1 cellular context compared by ENCODE assay signal in the genomic region with DNA sequence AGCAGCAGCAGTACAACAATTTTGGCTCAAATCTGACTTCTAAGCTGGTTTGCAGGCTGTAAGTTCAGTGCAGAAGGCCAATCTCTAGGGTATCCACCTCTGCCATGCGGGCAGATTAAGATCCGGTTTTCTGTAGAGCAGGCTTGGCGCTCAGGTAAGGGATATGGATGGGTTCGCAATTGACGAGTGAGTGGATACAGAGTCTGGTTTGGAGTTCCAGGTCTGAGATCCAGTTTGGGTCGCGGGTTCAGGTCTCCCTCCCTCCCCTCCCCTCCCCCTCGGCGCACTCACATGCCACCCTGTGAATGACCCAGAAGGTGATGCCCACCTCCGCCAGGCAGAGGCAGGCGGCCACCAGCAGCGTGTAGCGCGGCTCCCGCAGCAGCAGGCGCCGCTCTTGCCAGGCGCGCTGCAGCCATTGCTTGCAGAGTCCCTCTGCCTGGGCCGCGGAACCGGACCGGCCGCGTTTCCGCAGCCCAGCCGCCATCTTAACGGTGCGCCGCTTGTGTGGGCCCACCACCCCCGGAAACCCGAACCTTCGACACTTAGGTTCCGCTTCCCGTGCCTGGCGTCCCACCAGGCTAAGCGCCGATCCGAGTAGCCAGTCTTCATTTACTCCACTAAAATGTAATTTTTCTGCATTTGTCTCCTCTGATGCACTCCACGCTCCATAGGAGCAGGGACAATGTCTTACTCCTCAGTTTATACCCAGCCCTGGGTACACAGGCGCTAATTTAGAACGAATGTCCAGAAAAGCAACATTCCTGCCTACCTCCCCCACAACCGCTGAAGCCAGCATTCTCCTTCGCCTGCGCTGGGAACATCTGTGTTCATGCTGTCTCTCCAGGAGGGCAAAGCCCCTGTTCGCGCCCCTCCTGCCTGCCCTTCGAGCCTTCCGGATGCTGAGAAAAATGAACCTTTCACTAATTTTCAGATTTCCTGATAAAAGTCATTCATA.
TF ChIP-seq lines count a peak whose summit lies in the region.

A gene (minus strand): TSS at position 509 of the 958 bp plus-strand sequence. CDS start 22 bp downstream, at position 487.

TF ChIP-seq in HepG2, 621 proteins besides CTCF, POLR2A, EP300 and RAD21 (continued from another document and continues in another):
- TF ChIP-seq, protein P1, sequence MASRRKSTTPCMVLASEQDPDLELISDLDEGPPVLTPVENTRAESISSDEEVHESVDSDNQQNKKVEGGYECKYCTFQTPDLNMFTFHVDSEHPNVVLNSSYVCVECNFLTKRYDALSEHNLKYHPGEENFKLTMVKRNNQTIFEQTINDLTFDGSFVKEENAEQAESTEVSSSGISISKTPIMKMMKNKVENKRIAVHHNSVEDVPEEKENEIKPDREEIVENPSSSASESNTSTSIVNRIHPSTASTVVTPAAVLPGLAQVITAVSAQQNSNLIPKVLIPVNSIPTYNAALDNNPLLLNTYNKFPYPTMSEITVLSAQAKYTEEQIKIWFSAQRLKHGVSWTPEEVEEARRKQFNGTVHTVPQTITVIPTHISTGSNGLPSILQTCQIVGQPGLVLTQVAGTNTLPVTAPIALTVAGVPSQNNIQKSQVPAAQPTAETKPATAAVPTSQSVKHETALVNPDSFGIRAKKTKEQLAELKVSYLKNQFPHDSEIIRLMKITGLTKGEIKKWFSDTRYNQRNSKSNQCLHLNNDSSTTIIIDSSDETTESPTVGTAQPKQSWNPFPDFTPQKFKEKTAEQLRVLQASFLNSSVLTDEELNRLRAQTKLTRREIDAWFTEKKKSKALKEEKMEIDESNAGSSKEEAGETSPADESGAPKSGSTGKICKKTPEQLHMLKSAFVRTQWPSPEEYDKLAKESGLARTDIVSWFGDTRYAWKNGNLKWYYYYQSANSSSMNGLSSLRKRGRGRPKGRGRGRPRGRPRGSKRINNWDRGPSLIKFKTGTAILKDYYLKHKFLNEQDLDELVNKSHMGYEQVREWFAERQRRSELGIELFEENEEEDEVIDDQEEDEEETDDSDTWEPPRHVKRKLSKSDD (CRISPR knock-in tag; IDR thresholded peaks at IDR 0.05; ENCODE audit: low read depth): peak; percentile 70; the same call in 1 of the 2 replicates
- TF ChIP-seq, protein P2, sequence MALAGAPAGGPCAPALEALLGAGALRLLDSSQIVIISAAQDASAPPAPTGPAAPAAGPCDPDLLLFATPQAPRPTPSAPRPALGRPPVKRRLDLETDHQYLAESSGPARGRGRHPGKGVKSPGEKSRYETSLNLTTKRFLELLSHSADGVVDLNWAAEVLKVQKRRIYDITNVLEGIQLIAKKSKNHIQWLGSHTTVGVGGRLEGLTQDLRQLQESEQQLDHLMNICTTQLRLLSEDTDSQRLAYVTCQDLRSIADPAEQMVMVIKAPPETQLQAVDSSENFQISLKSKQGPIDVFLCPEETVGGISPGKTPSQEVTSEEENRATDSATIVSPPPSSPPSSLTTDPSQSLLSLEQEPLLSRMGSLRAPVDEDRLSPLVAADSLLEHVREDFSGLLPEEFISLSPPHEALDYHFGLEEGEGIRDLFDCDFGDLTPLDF (CRISPR knock-in tag; IDR thresholded peaks at IDR 0.05): no peak
- TF ChIP-seq ZNF484 (CRISPR knock-in tag; IDR thresholded peaks at IDR 0.05; ENCODE audit: borderline replicate concordance, low read depth): 0 out of 2 replicates have a peak, but pooled peaks have one; percentile 85
- no peak for TF ChIP-seq ZNF577 (CRISPR knock-in tag; IDR thresholded peaks at IDR 0.05; ENCODE audit: borderline replicate concordance, low read depth)
- no peak for TF ChIP-seq ZBTB1 (CRISPR knock-in tag; IDR thresholded peaks at IDR 0.05; ENCODE audit: borderline replicate concordance)
- TF ChIP-seq ARID2 (CRISPR knock-in tag; IDR thresholded peaks at IDR 0.05; ENCODE audit: borderline replicate concordance): no peak
- TF ChIP-seq ZNF143 (CRISPR knock-in tag; IDR thresholded peaks at IDR 0.05): peak; percentile 76
- no peak for TF ChIP-seq ZNF337 (CRISPR knock-in tag; IDR thresholded peaks at IDR 0.05; ENCODE audit: borderline replicate concordance, low read depth)
- TF ChIP-seq PHF8 (CRISPR knock-in tag; IDR thresholded peaks at IDR 0.05): peak; percentile 92
- TF ChIP-seq ZNF749 (CRISPR knock-in tag; IDR thresholded peaks at IDR 0.05; ENCODE audit: borderline replicate concordance): peak; percentile 46; the same call in 1 of the 2 replicates
- peak; percentile 62 for TF ChIP-seq ZNF883 (CRISPR knock-in tag; IDR thresholded peaks at IDR 0.05; ENCODE audit: not compliant biosample characterization)
- no peak for TF ChIP-seq MTF1 (CRISPR knock-in tag; IDR thresholded peaks at IDR 0.05)
- TF ChIP-seq SRSF9 (IDR thresholded peaks at IDR 0.05; ENCODE audit: borderline replicate concordance, insufficient read depth, low read depth, low read length, poor library complexity, severe bottlenecking): no peak
- TF ChIP-seq, protein P3, sequence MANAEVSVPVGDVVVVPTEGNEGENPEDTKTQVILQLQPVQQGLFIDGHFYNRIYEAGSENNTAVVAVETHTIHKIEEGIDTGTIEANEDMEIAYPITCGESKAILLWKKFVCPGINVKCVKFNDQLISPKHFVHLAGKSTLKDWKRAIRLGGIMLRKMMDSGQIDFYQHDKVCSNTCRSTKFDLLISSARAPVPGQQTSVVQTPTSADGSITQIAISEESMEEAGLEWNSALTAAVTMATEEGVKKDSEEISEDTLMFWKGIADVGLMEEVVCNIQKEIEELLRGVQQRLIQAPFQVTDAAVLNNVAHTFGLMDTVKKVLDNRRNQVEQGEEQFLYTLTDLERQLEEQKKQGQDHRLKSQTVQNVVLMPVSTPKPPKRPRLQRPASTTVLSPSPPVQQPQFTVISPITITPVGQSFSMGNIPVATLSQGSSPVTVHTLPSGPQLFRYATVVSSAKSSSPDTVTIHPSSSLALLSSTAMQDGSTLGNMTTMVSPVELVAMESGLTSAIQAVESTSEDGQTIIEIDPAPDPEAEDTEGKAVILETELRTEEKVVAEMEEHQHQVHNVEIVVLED (CRISPR knock-in tag; IDR thresholded peaks at IDR 0.05; ENCODE audit: borderline replicate concordance): no peak
- no peak for TF ChIP-seq SP5 (CRISPR knock-in tag; IDR thresholded peaks at IDR 0.05; ENCODE audit: borderline replicate concordance, low read depth)
- peak; percentile 90 for TF ChIP-seq SPEN (CRISPR knock-in tag; IDR thresholded peaks at IDR 0.05; ENCODE audit: low read depth)
- TF ChIP-seq, protein P4, sequence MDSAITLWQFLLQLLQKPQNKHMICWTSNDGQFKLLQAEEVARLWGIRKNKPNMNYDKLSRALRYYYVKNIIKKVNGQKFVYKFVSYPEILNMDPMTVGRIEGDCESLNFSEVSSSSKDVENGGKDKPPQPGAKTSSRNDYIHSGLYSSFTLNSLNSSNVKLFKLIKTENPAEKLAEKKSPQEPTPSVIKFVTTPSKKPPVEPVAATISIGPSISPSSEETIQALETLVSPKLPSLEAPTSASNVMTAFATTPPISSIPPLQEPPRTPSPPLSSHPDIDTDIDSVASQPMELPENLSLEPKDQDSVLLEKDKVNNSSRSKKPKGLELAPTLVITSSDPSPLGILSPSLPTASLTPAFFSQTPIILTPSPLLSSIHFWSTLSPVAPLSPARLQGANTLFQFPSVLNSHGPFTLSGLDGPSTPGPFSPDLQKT (CRISPR knock-in tag; IDR thresholded peaks at IDR 0.05; ENCODE audit: borderline replicate concordance): no peak; the same call in 1 of the 2 replicates
- peak; percentile 64; the same call in 1 of the 2 replicates for TF ChIP-seq NKX3-1 (CRISPR knock-in tag; IDR thresholded peaks at IDR 0.05)
- no peak for TF ChIP-seq NFE2L1 (CRISPR knock-in tag; IDR thresholded peaks at IDR 0.05; ENCODE audit: borderline replicate concordance)
- peak; percentile 86 for TF ChIP-seq REPIN1 (CRISPR knock-in tag; IDR thresholded peaks at IDR 0.05; ENCODE audit: borderline replicate concordance, low read depth)
- TF ChIP-seq, protein P5, sequence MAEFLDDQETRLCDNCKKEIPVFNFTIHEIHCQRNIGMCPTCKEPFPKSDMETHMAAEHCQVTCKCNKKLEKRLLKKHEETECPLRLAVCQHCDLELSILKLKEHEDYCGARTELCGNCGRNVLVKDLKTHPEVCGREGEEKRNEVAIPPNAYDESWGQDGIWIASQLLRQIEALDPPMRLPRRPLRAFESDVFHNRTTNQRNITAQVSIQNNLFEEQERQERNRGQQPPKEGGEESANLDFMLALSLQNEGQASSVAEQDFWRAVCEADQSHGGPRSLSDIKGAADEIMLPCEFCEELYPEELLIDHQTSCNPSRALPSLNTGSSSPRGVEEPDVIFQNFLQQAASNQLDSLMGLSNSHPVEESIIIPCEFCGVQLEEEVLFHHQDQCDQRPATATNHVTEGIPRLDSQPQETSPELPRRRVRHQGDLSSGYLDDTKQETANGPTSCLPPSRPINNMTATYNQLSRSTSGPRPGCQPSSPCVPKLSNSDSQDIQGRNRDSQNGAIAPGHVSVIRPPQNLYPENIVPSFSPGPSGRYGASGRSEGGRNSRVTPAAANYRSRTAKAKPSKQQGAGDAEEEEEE (CRISPR knock-in tag; IDR thresholded peaks at IDR 0.05; ENCODE audit: borderline replicate concordance): no peak
- TF ChIP-seq, protein P6, sequence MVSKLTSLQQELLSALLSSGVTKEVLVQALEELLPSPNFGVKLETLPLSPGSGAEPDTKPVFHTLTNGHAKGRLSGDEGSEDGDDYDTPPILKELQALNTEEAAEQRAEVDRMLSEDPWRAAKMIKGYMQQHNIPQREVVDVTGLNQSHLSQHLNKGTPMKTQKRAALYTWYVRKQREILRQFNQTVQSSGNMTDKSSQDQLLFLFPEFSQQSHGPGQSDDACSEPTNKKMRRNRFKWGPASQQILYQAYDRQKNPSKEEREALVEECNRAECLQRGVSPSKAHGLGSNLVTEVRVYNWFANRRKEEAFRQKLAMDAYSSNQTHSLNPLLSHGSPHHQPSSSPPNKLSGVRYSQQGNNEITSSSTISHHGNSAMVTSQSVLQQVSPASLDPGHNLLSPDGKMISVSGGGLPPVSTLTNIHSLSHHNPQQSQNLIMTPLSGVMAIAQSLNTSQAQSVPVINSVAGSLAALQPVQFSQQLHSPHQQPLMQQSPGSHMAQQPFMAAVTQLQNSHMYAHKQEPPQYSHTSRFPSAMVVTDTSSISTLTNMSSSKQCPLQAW (CRISPR knock-in tag; IDR thresholded peaks at IDR 0.05): no peak; the same call in 1 of the 2 replicates
- TF ChIP-seq, protein P7, sequence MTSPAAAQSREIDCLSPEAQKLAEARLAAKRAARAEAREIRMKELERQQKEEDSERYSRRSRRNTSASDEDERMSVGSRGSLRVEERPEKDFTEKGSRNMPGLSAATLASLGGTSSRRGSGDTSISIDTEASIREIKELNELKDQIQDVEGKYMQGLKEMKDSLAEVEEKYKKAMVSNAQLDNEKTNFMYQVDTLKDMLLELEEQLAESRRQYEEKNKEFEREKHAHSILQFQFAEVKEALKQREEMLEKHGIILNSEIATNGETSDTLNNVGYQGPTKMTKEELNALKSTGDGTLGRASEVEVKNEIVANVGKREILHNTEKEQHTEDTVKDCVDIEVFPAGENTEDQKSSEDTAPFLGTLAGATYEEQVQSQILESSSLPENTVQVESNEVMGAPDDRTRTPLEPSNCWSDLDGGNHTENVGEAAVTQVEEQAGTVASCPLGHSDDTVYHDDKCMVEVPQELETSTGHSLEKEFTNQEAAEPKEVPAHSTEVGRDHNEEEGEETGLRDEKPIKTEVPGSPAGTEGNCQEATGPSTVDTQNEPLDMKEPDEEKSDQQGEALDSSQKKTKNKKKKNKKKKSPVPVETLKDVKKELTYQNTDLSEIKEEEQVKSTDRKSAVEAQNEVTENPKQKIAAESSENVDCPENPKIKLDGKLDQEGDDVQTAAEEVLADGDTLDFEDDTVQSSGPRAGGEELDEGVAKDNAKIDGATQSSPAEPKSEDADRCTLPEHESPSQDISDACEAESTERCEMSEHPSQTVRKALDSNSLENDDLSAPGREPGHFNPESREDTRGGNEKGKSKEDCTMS (CRISPR knock-in tag; conservative IDR thresholded peaks at IDR 0.05): 0 out of 2 replicates have a peak, but pooled peaks have one; percentile 12
- TF ChIP-seq ZNF678 (CRISPR knock-in tag; IDR thresholded peaks at IDR 0.05): no peak
- TF ChIP-seq SNAPC2 (CRISPR knock-in tag; IDR thresholded peaks at IDR 0.05): no peak
- peak; percentile 75; the same call in 1 of the 2 replicates for TF ChIP-seq ZNF557 (CRISPR knock-in tag; IDR thresholded peaks at IDR 0.05)
- no peak for TF ChIP-seq SYNCRIP (IDR thresholded peaks at IDR 0.05; ENCODE audit: insufficient read depth, low read depth, low read length)
- TF ChIP-seq MTA1 (CRISPR knock-in tag; IDR thresholded peaks at IDR 0.05; ENCODE audit: borderline replicate concordance): peak; percentile 91
- peak; percentile 37 for TF ChIP-seq ZNF335 (CRISPR knock-in tag; IDR thresholded peaks at IDR 0.05)
- TF ChIP-seq WIZ (CRISPR knock-in tag; IDR thresholded peaks at IDR 0.05): peak; percentile 88; the same call in 1 of the 2 replicates
- TF ChIP-seq SIX1 (CRISPR knock-in tag; IDR thresholded peaks at IDR 0.05; ENCODE audit: borderline replicate concordance): no peak
- no peak for TF ChIP-seq GTF2F1 (IDR thresholded peaks at IDR 0.05; ENCODE audit: low read length)
- TF ChIP-seq SMAD1 (CRISPR knock-in tag; IDR thresholded peaks at IDR 0.05; ENCODE audit: borderline replicate concordance, low read depth): no peak
- TF ChIP-seq, protein P8, sequence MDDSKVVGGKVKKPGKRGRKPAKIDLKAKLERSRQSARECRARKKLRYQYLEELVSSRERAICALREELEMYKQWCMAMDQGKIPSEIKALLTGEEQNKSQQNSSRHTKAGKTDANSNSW (CRISPR knock-in tag; IDR thresholded peaks at IDR 0.05; ENCODE audit: borderline replicate concordance): peak; percentile 51; the same call in 1 of the 2 replicates
- TF ChIP-seq RARG (CRISPR knock-in tag; IDR thresholded peaks at IDR 0.05; ENCODE audit: low read depth): peak; percentile 9; the same call in 1 of the 2 replicates
- TF ChIP-seq RBFOX2 (IDR thresholded peaks at IDR 0.05; ENCODE audit: low read depth, low read length): peak; percentile 97
- TF ChIP-seq THYN1 (CRISPR knock-in tag; IDR thresholded peaks at IDR 0.05; ENCODE audit: borderline replicate concordance, low read depth): no peak
- peak; percentile 65; the same call in 1 of the 2 replicates for TF ChIP-seq ETV5 (CRISPR knock-in tag; IDR thresholded peaks at IDR 0.05; ENCODE audit: borderline replicate concordance)
- peak; percentile 81 for TF ChIP-seq TAF15 (IDR thresholded peaks at IDR 0.05; ENCODE audit: low read depth, low read length, poor library complexity, severe bottlenecking)
- TF ChIP-seq, protein P9, sequence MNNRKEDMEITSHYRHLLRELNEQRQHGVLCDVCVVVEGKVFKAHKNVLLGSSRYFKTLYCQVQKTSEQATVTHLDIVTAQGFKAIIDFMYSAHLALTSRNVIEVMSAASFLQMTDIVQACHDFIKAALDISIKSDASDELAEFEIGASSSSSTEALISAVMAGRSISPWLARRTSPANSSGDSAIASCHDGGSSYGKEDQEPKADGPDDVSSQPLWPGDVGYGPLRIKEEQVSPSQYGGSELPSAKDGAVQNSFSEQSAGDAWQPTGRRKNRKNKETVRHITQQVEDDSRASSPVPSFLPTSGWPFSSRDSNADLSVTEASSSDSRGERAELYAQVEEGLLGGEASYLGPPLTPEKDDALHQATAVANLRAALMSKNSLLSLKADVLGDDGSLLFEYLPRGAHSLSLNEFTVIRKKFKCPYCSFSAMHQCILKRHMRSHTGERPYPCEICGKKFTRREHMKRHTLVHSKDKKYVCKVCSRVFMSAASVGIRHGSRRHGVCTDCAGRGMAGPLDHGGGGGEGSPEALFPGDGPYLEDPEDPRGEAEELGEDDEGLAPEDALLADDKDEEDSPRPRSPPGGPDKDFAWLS (CRISPR knock-in tag; IDR thresholded peaks at IDR 0.05; ENCODE audit: borderline replicate concordance): no peak
